ENCODE assay signal across 8 cellular contexts in genomic region chr16:72832640-72833039, GRCh38.
DNase-seq lines count a peak whose midpoint lies in the region; ATAC-seq and TF ChIP-seq lines count a peak whose summit lies in the region.

No MANE protein-coding gene starts in this region.

- CTCF ChIA-PET in mammary epithelial cell (lab: Charles Lee; ENCODE audit: low non-redundant PET) = interaction anchor here (0.5 to 1.2 kb wide), 16 partner anchors 8 to 1400 kb away, joined by 3 to 31 read pairs (median 5); no protein-coding TSS in a partner anchor

- no peak overlapping the region for H2AFZ ChIP-seq in mammary epithelial cell (ENCODE audit: low read depth, low read length)

- H3K4me2 ChIP-seq in mammary epithelial cell (ENCODE audit: insufficient read depth, low read depth, low read length) = no peak overlapping the region

- H3K9ac ChIP-seq in mammary epithelial cell (ENCODE audit: insufficient read depth, low read length) = no peak overlapping the region

- no peaks in the 10 kb centered on the region for H3K36me3 ChIP-seq in mammary epithelial cell (ENCODE audit: insufficient read depth, low read length)

- peaks cover 6% of the 10 kb centered on the region for H3K4me1 ChIP-seq in mammary epithelial cell (ENCODE audit: insufficient read depth, low read length)

- H3K4me3 ChIP-seq in WI38 (ENCODE audit: low read depth, low read length) (no peak overlapping the region), mammary epithelial cell (replicated peaks in 1 of 3; ENCODE audit: insufficient read depth in 1 of 3, low read depth in 2 of 3, low read length in 3 of 3) (no peak overlapping the region)

- BruUV-seq in mammary epithelial cell (replicated peaks; lab: Mats Ljungman, UMichigan) = no TSS peak

- 26% methylated on average over 6 of the region's 6 CpGs for WGBS in mammary epithelial cell (ENCODE audit: low coverage, missing lambda C conversion rate)

- intact Hi-C loops in mammary epithelial cell (cut with micrococcal nuclease) = loop anchor here (1.0 to 5.0 kb wide), 9 partner anchors 130 to 1045 kb away; no protein-coding TSS in a partner anchor

- no peaks in the 10 kb centered on the region for H3K9me3 ChIP-seq in mammary epithelial cell (replicated peaks; ENCODE audit: insufficient read depth, low read length)

- dilution Hi-C loops in mammary epithelial cell (cut with HindIII; ENCODE audit: low sequenced_read_pairs) = no loop called here

- no peaks in the 10 kb centered on the region for H3K27me3 ChIP-seq in mammary epithelial cell (ENCODE audit: insufficient read depth, low read length)

- TF ChIP-seq CTCF in WI38 (IDR thresholded peaks at IDR 0.05; ENCODE audit: low read depth, low read length) = peak; percentile 99
- peak; percentile 98 to 99 for TF ChIP-seq CTCF in mammary epithelial cell (conservative IDR thresholded peaks at IDR 0.05 in 1 of 2, IDR thresholded peaks at IDR 0.05 in 1 of 2; ENCODE audit: extremely low read depth in 1 of 2, insufficient read depth in 1 of 2, low read depth in 1 of 2, low read length in 2 of 2)

- DNase-seq in EH (ENCODE audit: low read depth) (peak; percentile 81), NCI-H1048 (lab: John Stamatoyannopoulos, UW) (peak; percentile 6), mammary epithelial cell (peak; percentile 52), kidney tubule cell (ENCODE audit: low spot score) (peak; percentile 72)
- peak; percentile 25 for DNase-seq in stimulated activated CD4-positive, alpha-beta T cell treated with anti-CD3 and anti-CD28 coated beads, Interleukin-2, amount 100 ng/mL, for 4 hours (ENCODE audit: low read depth)

- no peak overlapping the region for H3K27ac ChIP-seq in mammary epithelial cell (ENCODE audit: insufficient read depth, low read depth, low read length)

- in situ Hi-C loops in mammary epithelial cell (cut with MboI; ENCODE audit: low sequenced_read_pairs in 2 of 2) = loop anchor here (10.0 kb wide), 1 partner anchor 362 kb away; no protein-coding TSS in a partner anchor

- H3K79me2 ChIP-seq in mammary epithelial cell (ENCODE audit: insufficient read depth, low read length) = no peaks in the 10 kb centered on the region

- peak; percentile 51 for ATAC-seq in GM21717 (IDR thresholded peaks at IDR 0.05; ENCODE audit: unreplicated experiment)
- no peak for ATAC-seq in HG02763 (IDR thresholded peaks at IDR 0.05; ENCODE audit: unreplicated experiment)

- no peaks in the 10 kb centered on the region for H4K20me1 ChIP-seq in mammary epithelial cell (ENCODE audit: insufficient read depth, low read length)

Comparison
In these comparisons a context has a peak if more than half of its experiments do, and no peak if none do; other contexts are left out.
1. DNase-seq: peak in every context shown above with its lines; median percentile 81 in EH; 72 in kidney tubule cell; 52 in mammary epithelial cell; 25 in stimulated activated CD4-positive, alpha-beta T cell treated with anti-CD3 and anti-CD28 coated beads, Interleukin-2, amount 100 ng/mL, for 4 hours; 6 in NCI-H1048.